In the genomic region with DNA sequence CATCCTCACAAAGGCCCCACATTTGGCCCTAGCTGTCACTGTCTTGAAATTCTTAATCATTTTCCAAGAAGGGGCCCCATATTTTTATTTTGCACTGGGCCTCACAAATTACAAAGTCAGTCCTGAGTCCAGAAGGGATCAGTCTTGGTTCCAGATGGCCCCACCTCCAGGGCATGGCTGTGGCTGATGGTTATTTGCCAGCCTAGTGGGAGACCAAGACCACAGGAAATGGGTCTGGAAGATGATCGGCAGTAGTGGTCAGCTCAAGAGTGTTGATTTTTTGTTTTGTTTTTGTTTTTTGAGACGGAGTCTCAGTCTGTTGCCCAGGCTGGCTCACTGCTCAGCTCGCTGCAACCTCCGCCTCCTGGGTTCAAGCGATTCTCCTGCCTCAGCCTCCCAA, we compare ENCODE assay signal across 20 cellular contexts. TPM values are rescaled to one million over a fixed set of nuclear protein-coding genes. Genes with fewer than 3 reads are reported as not detected.
"Had no signal": no experiment of that assay in that cellular context is flagged by ENCODE, and none has a peak within 500 bp of the region (broad histone marks: within the 10 kb centered on the region; RNA-seq: fewer than 3 reads in every experiment).

No MANE protein-coding gene starts in this region.

- DNase-seq: activated CD4-positive, alpha-beta T cell treated with anti-CD3 and anti-CD28 coated beads for 48 hours; activated CD4-positive, alpha-beta T cell treated with anti-CD3 and anti-CD28 coated beads, Interleukin-2, amount 50 U/mL, for 4 hours; activated CD4-positive, CD25-positive, alpha-beta regulatory T cell treated with anti-CD3 and anti-CD28 coated beads, Interleukin-2, amount 50 U/mL, for 72 hours; activated CD8-positive, alpha-beta memory T cell treated with anti-CD3 and anti-CD28 coated beads, Interleukin-2, amount 50 U/mL, for 48 hours; activated CD8-positive, alpha-beta T cell treated with anti-CD3 and anti-CD28 coated beads, Interleukin-2, amount 10 ng/mL, durations not matched to agents 7 days and 5 days; activated naive CD4-positive, alpha-beta T cell; activated T-cell treated with anti-CD3 and anti-CD28 coated beads, Interleukin-2, amount 50 U/mL, for 1 hour; brain microvascular endothelial cell; Kasumi-1; KBM-7; NCI-H1092 treated with DMSO at 0.1 percent for 48 hours; NCI-H1436; NCI-H187; NCI-H2081 treated with DMSO at 0.1 percent for 48 hours; NCI-H446; PC-3; SHP77 treated with DMSO at 0.1 percent for 48 hours had no signal

- H3K36me3 Mint-ChIP-seq: activated naive CD4-positive, alpha-beta T cell treated with anti-CD3 and anti-CD28 coated beads, Interleukin-2, amount 50 U/mL, for 24 hours; WTC11 had no signal

- H3K9me3 Mint-ChIP-seq: activated naive CD4-positive, alpha-beta T cell treated with anti-CD3 and anti-CD28 coated beads, Interleukin-2, amount 50 U/mL, for 24 hours; T-helper 1 cell treated with Interleukin-12 subunit alpha and Interleukin-12 subunit beta and Interleukin-4 antibody, amounts not matched to agents 30 μg/mL and 1 μg/mL, for 36 hours had no signal

- H3K27ac Mint-ChIP-seq: activated CD8-positive, alpha-beta T cell treated with anti-CD3 and anti-CD28 coated beads, Interleukin-2, amount 10 ng/mL, durations not matched to agents 7 days and 5 days; activated naive CD4-positive, alpha-beta T cell treated with anti-CD3 and anti-CD28 coated beads, Interleukin-2, amount 50 U/mL, for 24 hours; T-helper 1 cell treated with Interleukin-12 subunit alpha and Interleukin-12 subunit beta and Interleukin-4 antibody, amounts not matched to agents 30 μg/mL and 1 μg/mL, for 36 hours; WTC11 had no signal

- H3K4me3 Mint-ChIP-seq: activated CD8-positive, alpha-beta T cell treated with anti-CD3 and anti-CD28 coated beads, Interleukin-2, amount 10 ng/mL, durations not matched to agents 7 days and 5 days; activated naive CD4-positive, alpha-beta T cell treated with anti-CD3 and anti-CD28 coated beads, Interleukin-2, amount 50 U/mL, for 24 hours; T-helper 1 cell treated with Interleukin-12 subunit alpha and Interleukin-12 subunit beta and Interleukin-4 antibody, amounts not matched to agents 30 μg/mL and 1 μg/mL, for 36 hours; WTC11 had no signal

RNA-seq across cellular contexts. Expression of gene EMID1, which starts 47.1 kb away (rescaled TPM):
- total RNA-seq: activated CD8-positive, alpha-beta T cell treated with anti-CD3 and anti-CD28 coated beads, Interleukin-2, amount 10 ng/mL, durations not matched to agents 7 days and 5 days had no signal
